ENCODE assay signal across 8 cellular contexts in the genomic region with DNA sequence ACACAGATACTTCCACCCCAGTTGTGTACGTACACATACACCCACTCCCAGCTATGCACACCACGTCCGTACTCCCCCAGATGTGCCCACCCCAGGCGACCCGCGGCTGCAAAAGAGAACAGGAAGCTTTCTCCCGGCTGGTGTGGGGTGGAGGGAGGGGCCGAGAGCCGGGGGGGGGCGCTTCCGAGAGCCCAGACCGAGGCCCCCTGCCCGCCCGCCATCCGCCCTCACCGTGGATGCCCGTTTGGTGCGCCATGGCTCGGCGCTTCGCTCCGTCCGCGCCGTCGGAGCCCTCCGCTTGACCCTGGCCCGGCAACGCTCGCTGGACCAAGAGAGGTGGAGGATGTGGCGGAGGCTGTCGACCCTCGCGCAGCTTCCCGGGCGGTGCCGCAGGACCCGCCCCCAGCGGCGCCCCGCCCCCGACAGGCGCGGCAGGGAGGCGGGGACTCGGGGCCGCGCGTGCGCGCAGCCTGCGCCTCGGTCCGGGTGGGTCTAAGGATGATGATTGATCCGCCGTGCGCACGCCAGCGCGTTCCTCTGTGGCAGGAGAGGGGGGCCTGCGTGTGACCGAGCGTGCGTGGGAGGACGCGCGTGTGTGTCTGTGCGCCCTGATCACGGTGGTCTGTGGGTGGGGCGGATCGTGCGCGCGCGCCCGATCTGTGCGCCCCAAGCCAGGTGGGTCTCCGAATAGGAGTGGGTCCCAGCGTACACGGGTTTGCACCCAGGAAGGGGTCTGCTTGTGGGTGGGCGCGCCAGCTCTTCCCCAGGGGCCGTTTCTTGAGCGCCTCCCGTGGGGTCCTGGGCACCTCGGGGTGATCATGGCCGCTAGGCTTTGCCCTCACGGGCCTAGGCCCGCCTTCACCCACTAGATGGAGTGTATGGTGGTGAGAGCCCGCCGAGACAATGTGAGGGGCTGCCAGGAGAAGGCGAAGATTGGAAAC. TPM values are rescaled to one million over a fixed set of nuclear protein-coding genes. Genes with fewer than 3 reads are reported as not detected.
A peak's percentile ranks its signal among the peaks of the same experiment; 100 is the strongest.
DNase-seq lines count a peak whose midpoint lies in the region; ATAC-seq, FAIRE-seq and TF ChIP-seq lines count a peak whose summit lies in the region.

A gene (minus strand): TSS at position 398 of the 941 bp plus-strand sequence. CDS start 142 bp downstream, at position 256.

- H3K27ac ChIP-seq in C4-2B (peak within 1 kb of the TSS; percentile 91), OCI-LY3 (ENCODE audit: low read length) (peak within 1 kb of the TSS; percentile 62), esophagus (ENCODE audit: low read depth in 2 of 2, low read length in 1 of 2) (peak within 1 kb of the TSS; percentile 90 to 94), muscle layer of colon (ENCODE audit: low read depth, low read length) (peak within 1 kb of the TSS; percentile 99)

- H3K4me3 ChIP-seq in OCI-LY3 (ENCODE audit: low read length), result peak within 1 kb of the TSS; percentile 87
- peak within 1 kb of the TSS; percentile 82 to 98 for H3K4me3 ChIP-seq in esophagus (ENCODE audit: low read depth in 1 of 2, low read length in 2 of 2)
- peak within 1 kb of the TSS; percentile 47 to 98 for H3K4me3 ChIP-seq in muscle layer of colon (ENCODE audit: low read depth in 1 of 2, low read length in 2 of 2)

- peak; percentile 70 for ATAC-seq in HG03442 (IDR thresholded peaks at IDR 0.05; ENCODE audit: unreplicated experiment)

- peak within 1 kb of the TSS; percentile 84 for H2AFZ ChIP-seq in OCI-LY3 (ENCODE audit: low read depth, low read length)

- no peaks in the 10 kb centered on the region for H4K20me1 ChIP-seq in OCI-LY3 (ENCODE audit: insufficient read depth, low read length)

- peaks cover 33% of the 10 kb centered on the region for H3K4me1 ChIP-seq in OCI-LY3 (ENCODE audit: low read length)
- peaks cover 11 to 28% of the 10 kb centered on the region in 2 donors for H3K4me1 ChIP-seq in esophagus (ENCODE audit: control insufficient read depth in 2 of 2, insufficient read depth in 2 of 2, low read length in 1 of 2)
- H3K4me1 ChIP-seq in muscle layer of colon (ENCODE audit: insufficient read depth, low read length), result peaks cover 51% of the 10 kb centered on the region

- peak within 1 kb of the TSS; percentile 86 for H3K4me2 ChIP-seq in OCI-LY3 (ENCODE audit: low read length)

- no peaks in the 10 kb centered on the region for H3K27me3 ChIP-seq in OCI-LY3 (ENCODE audit: low read depth, low read length)
- H3K27me3 ChIP-seq in esophagus (ENCODE audit: control insufficient read depth in 1 of 2, insufficient read depth in 2 of 2, low read length in 2 of 2), result no peaks in the 10 kb centered on the region
- no peaks in the 10 kb centered on the region for H3K27me3 ChIP-seq in muscle layer of colon (ENCODE audit: control insufficient read depth in 1 of 2, insufficient read depth in 2 of 2, low read length in 2 of 2)

- H3K79me2 ChIP-seq in OCI-LY3 (ENCODE audit: low read length), result peaks cover 24% of the 10 kb centered on the region

- DNase-seq in GM19239 (ENCODE audit: insufficient read length, low spot score), result peak; percentile 97
- peak; percentile 91 for DNase-seq in activated T-cell treated with anti-CD3 and anti-CD28 coated beads, Interleukin-2, amount 50 U/mL, for 1 hour
- peak; percentile 59 for DNase-seq in stimulated activated CD8-positive, alpha-beta memory T cell treated with anti-CD3 and anti-CD28 coated beads, Interleukin-7, amount 100 ng/mL, for 24 hours (ENCODE audit: low read depth)

- H3K9ac ChIP-seq in OCI-LY3 (ENCODE audit: low read length), result peak within 1 kb of the TSS; percentile 88
- peak within 1 kb of the TSS; percentile 63 for H3K9ac ChIP-seq in muscle layer of colon (ENCODE audit: low read length)

- FAIRE-seq in GM19239 (lab: Jason Lieb, UNC), result peak; percentile 65

- WGBS in esophagus, 2 donors, result 0 to 1% methylated on average over 90 to 92 of the region's 92 CpGs

- H3K36me3 ChIP-seq in OCI-LY3 (replicated peaks; ENCODE audit: low read depth, low read length) (peaks cover 7% of the 10 kb centered on the region), esophagus (ENCODE audit: control insufficient read depth in 2 of 2, insufficient read depth in 2 of 2, low read length in 1 of 2) (peaks cover 7 to 15% of the 10 kb centered on the region in 2 donors), muscle layer of colon (ENCODE audit: insufficient read depth, low read length) (peaks cover 15% of the 10 kb centered on the region)

- H3K9me3 ChIP-seq in OCI-LY3 (ENCODE audit: insufficient read depth, low read length) (0 out of 2 replicates have a peak, but pooled peaks cover 4% of the 10 kb centered on the region), esophagus (ENCODE audit: control insufficient read depth in 2 of 2, insufficient read depth in 1 of 2, low read depth in 1 of 2, low read length in 1 of 2) (peaks cover 0 to 2% of the 10 kb centered on the region in 2 donors), muscle layer of colon (ENCODE audit: low read length) (no peaks in the 10 kb centered on the region)

- TF ChIP-seq CTCF in C4-2B (conservative IDR thresholded peaks at IDR 0.05) (no peak; the same call in 1 of the 2 replicates), OCI-LY3 (IDR thresholded peaks at IDR 0.05; ENCODE audit: low read depth, low read length) (peak; percentile 57)

RNA-seq across cellular contexts. Expression of the gene that starts here (rescaled TPM):
- 10 to 100 TPM; 22.0 to 40.3 TPM for polyA plus RNA-seq in esophagus

Comparison
In these comparisons a context has a peak if more than half of its experiments do, and no peak if none do; other contexts are left out.
1. Peak in every context shown above with its lines: DNase-seq, ATAC-seq, H3K4me3 ChIP-seq and H3K27ac ChIP-seq.